In genomic region chr1:92969517-92969916, GRCh38 we compare ENCODE assay signal across 26 cellular contexts. TPM values are rescaled to one million over a fixed set of nuclear protein-coding genes. Genes with fewer than 3 reads are reported as not detected.
DNase-seq lines count a peak whose midpoint lies in the region; ATAC-seq, FAIRE-seq and TF ChIP-seq lines count a peak whose summit lies in the region.
"Had no signal": no experiment of that assay in that cellular context is flagged by ENCODE, and none has a peak within 500 bp of the region (broad histone marks: within the 10 kb centered on the region; RNA-seq: fewer than 3 reads in every experiment).

No MANE protein-coding gene starts in this region.

- H3K36me3 Mint-ChIP-seq in T-helper 1 cell treated with Interleukin-12 subunit alpha and Interleukin-12 subunit beta and Interleukin-4 antibody, amounts not matched to agents 30 μg/mL and 1 μg/mL, for 36 hours (ENCODE audit: low read depth) = no peaks in the 10 kb centered on the region
- H3K36me3 Mint-ChIP-seq: CD14-positive monocyte; CD8-positive, alpha-beta memory T cell had no signal

- no peaks in the 10 kb centered on the region for H3K9me2 ChIP-seq in OCI-LY1 (ENCODE audit: low read depth, low read length)
- H3K9me2 ChIP-seq: SK-N-SH had no signal

- no peak for TF ChIP-seq EP300 in K562 (IDR thresholded peaks at IDR 0.05; ENCODE audit: low read length)

- no TSS peak for BruUV-seq in K562 (replicated peaks; lab: Mats Ljungman, UMichigan)

- H3K9ac ChIP-seq in OCI-LY1 (ENCODE audit: low read length) = no peak overlapping the region
- H3K9ac ChIP-seq in K562 (ENCODE audit: insufficient read depth in 1 of 2, low read depth in 2 of 2, low read length in 2 of 2) = no peak overlapping the region
- H3K9ac ChIP-seq: SK-N-SH had no signal

- intact Hi-C loops in K562 (cut with micrococcal nuclease) = no loop called here

- H3K9me1 ChIP-seq in K562 (ENCODE audit: control insufficient read depth, insufficient read depth, low read length) = no peaks in the 10 kb centered on the region

- CTCF ChIA-PET in K562 (lab: Yijun Ruan, JAX; ENCODE audit: low intra/inter-chr PET ratio) = interaction anchor here (0.6 to 3.0 kb wide), 3 partner anchors 22 to 52 kb away, joined by 3 to 13 read pairs (median 3); no protein-coding TSS in a partner anchor

- H3K4me2 ChIP-seq in OCI-LY1 (ENCODE audit: low read length) (no peak overlapping the region), K562 (ENCODE audit: insufficient read depth, low read length) (no peak overlapping the region)
- H3K4me2 ChIP-seq: SK-N-SH had no signal

- no peaks in the 10 kb centered on the region for H3K9me3 ChIP-seq in OCI-LY1 (ENCODE audit: low read length)
- H3K9me3 ChIP-seq in K562 (replicated peaks; ENCODE audit: control insufficient read depth, insufficient read depth, low read depth, low read length) = no peaks in the 10 kb centered on the region
- H3K9me3 ChIP-seq: BE2C, SK-N-SH had no signal

- no peak for DNase-seq in T-helper 1 cell
- no peak for DNase-seq in K562 (ENCODE audit: extremely low read depth in 1 of 4, low spot score in 3 of 4)
- DNase-seq: 8988T; ACHN; BE2C; CD8-positive, alpha-beta memory T cell; DMS79 treated with DMSO at 0.1 percent for 48 hours; KG1; MM.1S; NCI-H1092 treated with DMSO at 0.1 percent for 48 hours; NCI-H1436; NCI-H187; NCI-H2081 treated with DMSO at 0.1 percent for 48 hours; NCI-H2171; NCI-H226; NCI-H510A; NCI-H69; SK-N-SH had no signal

- no peak overlapping the region for H3K4me3 Mint-ChIP-seq in T-helper 1 cell treated with Interleukin-12 subunit alpha and Interleukin-12 subunit beta and Interleukin-4 antibody, amounts not matched to agents 30 μg/mL and 1 μg/mL, for 36 hours
- H3K4me3 Mint-ChIP-seq: CD14-positive monocyte; CD8-positive, alpha-beta memory T cell had no signal

- WGBS in K562 (ENCODE audit: insufficient coverage, low coverage, missing lambda C conversion rate) = 43% methylated on average over 3 of the region's 3 CpGs
- 94% methylated on average over 3 of the region's 3 CpGs for WGBS in urinary bladder

- no peak for TF ChIP-seq CTCF in OCI-LY1 (IDR thresholded peaks at IDR 0.05; ENCODE audit: low read length)
- TF ChIP-seq CTCF in K562 (IDR thresholded peaks at IDR 0.05 in 2 of 3, conservative IDR thresholded peaks at IDR 0.05 in 1 of 3; ENCODE audit: insufficient read depth in 2 of 3, low read depth in 1 of 3, low read length in 3 of 3) = no peak

- H2AFZ ChIP-seq in OCI-LY1 (ENCODE audit: low read length) (no peak overlapping the region), K562 (ENCODE audit: low read depth, low read length) (no peak overlapping the region)

- H4K20me1 ChIP-seq in OCI-LY1 (ENCODE audit: insufficient read depth, low read length) = no peaks in the 10 kb centered on the region
- H4K20me1 ChIP-seq in K562 (replicated peaks; ENCODE audit: control insufficient read depth, insufficient read depth, low read length) = no peaks in the 10 kb centered on the region

- H3K27me3 ChIP-seq in OCI-LY1 (ENCODE audit: insufficient read depth, low read length) = no peaks in the 10 kb centered on the region
- no peaks in the 10 kb centered on the region for H3K27me3 ChIP-seq in K562 (ENCODE audit: control insufficient read depth in 2 of 2, insufficient read depth in 2 of 2, low read length in 2 of 2)
- H3K27me3 ChIP-seq: BE2C had no signal

- H3K79me2 ChIP-seq in OCI-LY1 (ENCODE audit: insufficient read depth, low read length) (no peaks in the 10 kb centered on the region), K562 (ENCODE audit: control insufficient read depth, insufficient read depth, low read length) (no peaks in the 10 kb centered on the region)

- H3K27me3 Mint-ChIP-seq in T-helper 1 cell treated with Interleukin-12 subunit alpha and Interleukin-12 subunit beta and Interleukin-4 antibody, amounts not matched to agents 30 μg/mL and 1 μg/mL, for 36 hours (ENCODE audit: low read depth) = no peaks in the 10 kb centered on the region
- H3K27me3 Mint-ChIP-seq: CD8-positive, alpha-beta memory T cell had no signal

- H3K9me3 Mint-ChIP-seq in T-helper 1 cell treated with Interleukin-12 subunit alpha and Interleukin-12 subunit beta and Interleukin-4 antibody, amounts not matched to agents 30 μg/mL and 1 μg/mL, for 36 hours = no peaks in the 10 kb centered on the region
- H3K9me3 Mint-ChIP-seq: CD14-positive monocyte; CD8-positive, alpha-beta memory T cell had no signal

- TF ChIP-seq POLR2A in K562 (conservative IDR thresholded peaks at IDR 0.05) = no peak

- H3K27ac ChIP-seq in OCI-LY1 (ENCODE audit: low read depth, low read length, poor library complexity, severe bottlenecking) = peak overlapping the region; percentile 80
- no peak overlapping the region for H3K27ac ChIP-seq in K562 (ENCODE audit: extremely low read depth, low read depth, low read length)
- peak overlapping the region; percentile 5 for H3K27ac ChIP-seq in urinary bladder (ENCODE audit: low read depth)

- H3K4me1 ChIP-seq in OCI-LY1 (ENCODE audit: insufficient read depth, low read length, severe bottlenecking) (peaks cover 83% of the 10 kb centered on the region), K562 (replicated peaks in 1 of 2; ENCODE audit: control insufficient read depth in 2 of 2, insufficient read depth in 2 of 2, low read length in 2 of 2) (peaks cover 5 to 34% of the 10 kb centered on the region in 2 experiments), urinary bladder (ENCODE audit: insufficient read depth) (no peaks in the 10 kb centered on the region)
- H3K4me1 ChIP-seq: BE2C had no signal

- no peaks in the 10 kb centered on the region for H3K36me3 ChIP-seq in OCI-LY1 (ENCODE audit: insufficient read depth, low read length)
- H3K36me3 ChIP-seq in K562 (ENCODE audit: control insufficient read depth, insufficient read depth, low read length) = no peaks in the 10 kb centered on the region
- H3K36me3 ChIP-seq in urinary bladder (ENCODE audit: insufficient read depth) = no peaks in the 10 kb centered on the region
- H3K36me3 ChIP-seq: BE2C had no signal

- in situ Hi-C loops in K562 (cut with MboI) = no loop called here

- peaks cover 28% of the 10 kb centered on the region for H3K4me1 Mint-ChIP-seq in T-helper 1 cell treated with Interleukin-12 subunit alpha and Interleukin-12 subunit beta and Interleukin-4 antibody, amounts not matched to agents 30 μg/mL and 1 μg/mL, for 36 hours (ENCODE audit: low read depth)

- peaks cover 35% of the 10 kb centered on the region for H3F3A ChIP-seq in OCI-LY1 (ENCODE audit: insufficient read depth, low read length)

- ATAC-seq in K562 (no peak), esophagus mucosa (no peak), HG03521 (IDR thresholded peaks at IDR 0.05; ENCODE audit: unreplicated experiment) (no peak)

- no peak for TF ChIP-seq RAD21 in K562 (CRISPR knock-in tag; conservative IDR thresholded peaks at IDR 0.05 in 1 of 2, IDR thresholded peaks at IDR 0.05 in 1 of 2)

- peak overlapping the region; percentile 22 for H3K27ac Mint-ChIP-seq in T-helper 1 cell treated with Interleukin-12 subunit alpha and Interleukin-12 subunit beta and Interleukin-4 antibody, amounts not matched to agents 30 μg/mL and 1 μg/mL, for 36 hours

- FAIRE-seq in K562 (lab: Jason Lieb, UNC) = no peak
- FAIRE-seq: GM12892, GM19239 had no signal

- no peak overlapping the region for H3K4me3 ChIP-seq in OCI-LY1 (ENCODE audit: low read depth, low read length, poor library complexity, severe bottlenecking)
- H3K4me3 ChIP-seq in K562 = no peak overlapping the region
- no peak overlapping the region for H3K4me3 ChIP-seq in urinary bladder (ENCODE audit: low read depth, low read length)

- POLR2A ChIA-PET in K562 (lab: Yijun Ruan, JAX) = interaction anchor here (0.9 kb wide), 1 partner anchor 127 kb away, joined by 4 read pairs; no protein-coding TSS in a partner anchor

TF ChIP-seq in K562, 482 proteins besides CTCF, POLR2A, EP300 and RAD21:
- no peak for TF ChIP-seq TAF15 (IDR thresholded peaks at IDR 0.05; ENCODE audit: low read depth, low read length)
- TF ChIP-seq CEBPB (tag; IDR thresholded peaks at IDR 0.05) = peak; percentile 55
- TF ChIP-seq CEBPG (CRISPR knock-in tag; IDR thresholded peaks at IDR 0.05) = no peak
- TF ChIP-seq CEBPG (tag; conservative IDR thresholded peaks at IDR 0.05 in 1 of 2, IDR thresholded peaks at IDR 0.05 in 1 of 2) = peak in 1 of 2 experiments; percentile 34; a peak in 1 of 4 replicates

RNA-seq across cellular contexts. Expression of gene DIPK1A, which starts 8.3 kb away (rescaled TPM):
- 2.0 and 4.2 TPM in 2 replicates for total RNA-seq in K562 (2011; cell fraction: chromatin; rRNA removed; ENCODE audit: low replicate concordance)
- 1.5 and 1.7 TPM in 2 replicates for total RNA-seq in K562 (2011; cell fraction: nucleolus; rRNA removed)
- total RNA-seq in K562 (2011; cell fraction: nucleoplasm; rRNA removed) = 3.3 and 4.8 TPM in 2 replicates
- total RNA-seq in K562 (2014; rRNA removed) (0.54 and 0.69 TPM in 2 replicates), K562 (2014; rRNA removed; fragmentation: Illumina TruSeq; extraction: Trizol) (1.3 and 1.9 TPM in 2 replicates), K562 (2015; rRNA removed; fragmentation: Illumina TruSeq; extraction: Trizol) (1.1 and 1.2 TPM in 2 replicates), K562 (2021) (1.3 TPM in 2 replicates), urinary bladder (21.8 TPM), esophagus mucosa (2.8 TPM)
- polyA plus RNA-seq in K562 (2011; rRNA removed) (1.4 and 2.0 TPM in 2 replicates), K562 (2014; fragmentation: Illumina TruSeq; extraction: Trizol) (1.5 TPM in 2 replicates), K562 (2014; fragmentation: Nextera tagmentation; extraction: Ambion mirVana) (1 to 10 TPM; 2.4 to 2.5 TPM), K562 (2014; rRNA removed) (0.65 and 0.91 TPM in 2 replicates), urinary bladder (22.8 TPM)
- polyA plus RNA-seq in K562 (2011; cell fraction: cytosol; rRNA removed) = 0.19 and 0.84 TPM in 2 replicates
- polyA plus RNA-seq in K562 (2011; cell fraction: nucleus; rRNA removed) = 0.51 TPM in 2 replicates
- 2.6 and 3.5 TPM in 2 replicates for polyA plus RNA-seq in K562 (2012)
- 2.1 and 2.7 TPM in 2 replicates for polyA minus RNA-seq in K562 (2011; rRNA and poly(A)+ RNA removed)
- 0.73 and 0.76 TPM in 2 replicates for polyA minus RNA-seq in K562 (2011; cell fraction: cytosol; rRNA and poly(A)+ RNA removed)
- 0.56 and 0.67 TPM in 2 replicates for polyA minus RNA-seq in K562 (2011; cell fraction: nucleus; rRNA and poly(A)+ RNA removed)
